ENCODE assay signal across 14 cellular contexts in the genomic region with DNA sequence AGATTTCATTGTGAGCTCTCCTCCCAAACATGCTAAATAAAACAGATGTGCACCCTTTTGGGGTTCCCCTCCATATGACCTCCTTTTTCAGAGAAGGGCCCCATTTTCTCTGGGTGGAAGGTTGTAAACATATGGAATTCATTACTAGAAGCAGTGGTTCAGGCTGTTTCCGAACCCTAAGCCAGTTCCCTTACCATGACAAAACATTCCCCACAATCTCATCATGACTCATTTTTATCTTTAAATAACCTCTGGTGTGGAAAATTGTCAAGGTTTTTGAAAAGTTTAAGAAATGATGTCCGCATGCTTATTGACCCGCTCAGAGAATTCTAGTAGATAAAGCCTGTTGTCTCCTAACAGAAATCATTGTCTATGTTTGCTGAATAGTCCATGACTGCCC.
DNase-seq lines count a peak whose midpoint lies in the region; TF ChIP-seq lines count a peak whose summit lies in the region.
"Had no signal": no experiment of that assay in that cellular context is flagged by ENCODE, and none has a peak within 500 bp of the region (broad histone marks: within the 10 kb centered on the region; RNA-seq: fewer than 3 reads in every experiment).

No MANE protein-coding gene starts in this region.

- no peaks in the 10 kb centered on the region for H3K27me3 ChIP-seq in AG04450 (ENCODE audit: control insufficient read depth, insufficient read depth, low read length)
- H3K27me3 ChIP-seq: stomach had no signal

- no peak overlapping the region for H3K4me3 ChIP-seq in AG04450 (ENCODE audit: low read depth, low read length)
- H3K4me3 ChIP-seq: stomach had no signal

- peaks cover 2% of the 10 kb centered on the region for H3K27me3 Mint-ChIP-seq in chondrocyte (ENCODE audit: low read depth)
- no peaks in the 10 kb centered on the region for H3K27me3 Mint-ChIP-seq in mesothelial cell of epicardium (ENCODE audit: low read depth)

- H3K27ac ChIP-seq in AG04450 (ENCODE audit: low read depth, low read length), result peak overlapping the region; percentile 12
- H3K27ac ChIP-seq: epithelial cell of prostate, stomach had no signal

- peaks cover 10% of the 10 kb centered on the region for H3K9me3 Mint-ChIP-seq in chondrocyte (ENCODE audit: low read depth)
- H3K9me3 Mint-ChIP-seq in mesothelial cell of epicardium, result peaks cover 16% of the 10 kb centered on the region
- H3K9me3 Mint-ChIP-seq: activated naive CD4-positive, alpha-beta T cell treated with anti-CD3 and anti-CD28 coated beads, Interleukin-2, amount 10 ng/mL, durations not matched to agents 7 days and 5 days had no signal

- TF ChIP-seq CTCF in AG04450 (IDR thresholded peaks at IDR 0.05; ENCODE audit: low read depth, low read length), result no peak
- TF ChIP-seq CTCF in chondrocyte (IDR thresholded peaks at IDR 0.05), result no peak
- TF ChIP-seq CTCF in mesothelial cell of epicardium (IDR thresholded peaks at IDR 0.05; ENCODE audit: unreplicated experiment), result no peak

- H3K27ac Mint-ChIP-seq in chondrocyte (ENCODE audit: unreplicated experiment), result peak overlapping the region; percentile 41
- peak overlapping the region; percentile 8 for H3K27ac Mint-ChIP-seq in mesothelial cell of epicardium
- H3K27ac Mint-ChIP-seq: activated naive CD4-positive, alpha-beta T cell treated with anti-CD3 and anti-CD28 coated beads, Interleukin-2, amount 10 ng/mL, durations not matched to agents 7 days and 5 days had no signal

- no peaks in the 10 kb centered on the region for H3K9me3 ChIP-seq in AG04450 (ENCODE audit: control insufficient read depth, insufficient read depth, low read length)
- H3K9me3 ChIP-seq: stomach had no signal

- CTCF ChIA-PET in AG04450 (lab: Charles Lee), result no interaction called here

- H3K4me1 Mint-ChIP-seq in chondrocyte (ENCODE audit: low read depth) (peaks cover 12% of the 10 kb centered on the region), mesothelial cell of epicardium (peaks cover 7% of the 10 kb centered on the region)
- H3K4me1 Mint-ChIP-seq: activated naive CD4-positive, alpha-beta T cell treated with anti-CD3 and anti-CD28 coated beads, Interleukin-2, amount 10 ng/mL, durations not matched to agents 7 days and 5 days had no signal

- H3K4me3 Mint-ChIP-seq in chondrocyte (ENCODE audit: unreplicated experiment) (no peak overlapping the region), mesothelial cell of epicardium (no peak overlapping the region)
- H3K4me3 Mint-ChIP-seq: activated naive CD4-positive, alpha-beta T cell treated with anti-CD3 and anti-CD28 coated beads, Interleukin-2, amount 10 ng/mL, durations not matched to agents 7 days and 5 days had no signal

- DNase-seq in AG04450 (ENCODE audit: low read depth, low spot score) (peak; percentile 48), HCEC 1CT (peak; percentile 93), chondrocyte (ENCODE audit: low spot score) (no peak), mesothelial cell of epicardium (ENCODE audit: low spot score in 2 of 2, unreplicated experiment in 2 of 2) (no peak), NCI-H128 (lab: John Stamatoyannopoulos, UW; ENCODE audit: unreplicated experiment) (no peak), NCI-H82 treated with DMSO at 0.1 percent for 48 hours (lab: John Stamatoyannopoulos, UW; ENCODE audit: unreplicated experiment) (no peak), mesenteric fat pad (ENCODE audit: low spot score) (no peak)
- DNase-seq in activated naive CD4-positive, alpha-beta T cell treated with anti-CD3 and anti-CD28 coated beads, Interleukin-2, amount 50 U/mL, for 16 hours, result no peak
- DNase-seq: activated CD4-positive, alpha-beta T cell treated with anti-CD3 and anti-CD28 coated beads for 4 hours; activated naive CD4-positive, alpha-beta T cell treated with anti-CD3 and anti-CD28 coated beads, Interleukin-2, amount 10 ng/mL, durations not matched to agents 7 days and 5 days; NCI-H1694; T1000 had no signal

- H3K36me3 Mint-ChIP-seq in chondrocyte (ENCODE audit: low read depth) (peaks cover 2% of the 10 kb centered on the region), mesothelial cell of epicardium (peaks cover 1% of the 10 kb centered on the region)
- H3K36me3 Mint-ChIP-seq: activated naive CD4-positive, alpha-beta T cell treated with anti-CD3 and anti-CD28 coated beads, Interleukin-2, amount 10 ng/mL, durations not matched to agents 7 days and 5 days had no signal

- POLR2A ChIA-PET in AG04450 (lab: Yijun Ruan, JAX), result no interaction called here

Comparison
In these comparisons a context has a peak if more than half of its experiments do, and no peak if none do; other contexts are left out.
1. DNase-seq: peak in AG04450 (single experiment) and HCEC 1CT (single experiment); none in chondrocyte (single experiment), mesothelial cell of epicardium (0 of 2), NCI-H128 (single experiment), activated naive CD4-positive, alpha-beta T cell treated with anti-CD3 and anti-CD28 coated beads, Interleukin-2, amount 50 U/mL, for 16 hours (single experiment), NCI-H82 treated with DMSO at 0.1 percent for 48 hours (single experiment) and mesenteric fat pad (single experiment).